In genomic region chr2:36659872-36660312, GRCh38 we compare ENCODE assay signal across 1 cellular context.
A peak's percentile ranks its signal among the peaks of the same experiment; 100 is the strongest.
TF ChIP-seq lines count a peak whose summit lies in the region.

No MANE protein-coding gene starts in this region.

TF ChIP-seq in HepG2, 621 proteins besides CTCF, POLR2A, EP300 and RAD21 (continued from another document and continues in another):
- TF ChIP-seq, protein P1, sequence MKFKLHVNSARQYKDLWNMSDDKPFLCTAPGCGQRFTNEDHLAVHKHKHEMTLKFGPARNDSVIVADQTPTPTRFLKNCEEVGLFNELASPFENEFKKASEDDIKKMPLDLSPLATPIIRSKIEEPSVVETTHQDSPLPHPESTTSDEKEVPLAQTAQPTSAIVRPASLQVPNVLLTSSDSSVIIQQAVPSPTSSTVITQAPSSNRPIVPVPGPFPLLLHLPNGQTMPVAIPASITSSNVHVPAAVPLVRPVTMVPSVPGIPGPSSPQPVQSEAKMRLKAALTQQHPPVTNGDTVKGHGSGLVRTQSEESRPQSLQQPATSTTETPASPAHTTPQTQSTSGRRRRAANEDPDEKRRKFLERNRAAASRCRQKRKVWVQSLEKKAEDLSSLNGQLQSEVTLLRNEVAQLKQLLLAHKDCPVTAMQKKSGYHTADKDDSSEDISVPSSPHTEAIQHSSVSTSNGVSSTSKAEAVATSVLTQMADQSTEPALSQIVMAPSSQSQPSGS (CRISPR knock-in tag; IDR thresholded peaks at IDR 0.05), result no peak
- TF ChIP-seq DPF2 (CRISPR knock-in tag; IDR thresholded peaks at IDR 0.05; ENCODE audit: borderline replicate concordance, low read depth), result peak; percentile 81; the same call in 1 of the 2 replicates
- TF ChIP-seq LCORL (IDR thresholded peaks at IDR 0.05), result no peak
- peak; percentile 84 for TF ChIP-seq LCORL (CRISPR knock-in tag; IDR thresholded peaks at IDR 0.05)
- peak; percentile 20; the same call in 1 of the 2 replicates for TF ChIP-seq YEATS2 (CRISPR knock-in tag; IDR thresholded peaks at IDR 0.05; ENCODE audit: borderline replicate concordance)
- no peak for TF ChIP-seq ZSCAN30 (CRISPR knock-in tag; IDR thresholded peaks at IDR 0.05)
- no peak for TF ChIP-seq ZNF639 (CRISPR knock-in tag; conservative IDR thresholded peaks at IDR 0.05)
- TF ChIP-seq MIXL1 (CRISPR knock-in tag; IDR thresholded peaks at IDR 0.05), result peak; percentile 78; the same call in 1 of the 2 replicates
- TF ChIP-seq ZMYM3 (CRISPR knock-in tag; IDR thresholded peaks at IDR 0.05), result peak; percentile 62; the same call in 1 of the 2 replicates
- TF ChIP-seq ZNF792 (CRISPR knock-in tag; IDR thresholded peaks at IDR 0.05), result peak; percentile 46; the same call in 1 of the 2 replicates
- no peak for TF ChIP-seq ADNP (CRISPR knock-in tag; IDR thresholded peaks at IDR 0.05)
- TF ChIP-seq GFI1 (CRISPR knock-in tag; IDR thresholded peaks at IDR 0.05; ENCODE audit: borderline replicate concordance), result peak; percentile 93
- no peak for TF ChIP-seq ZNF567 (CRISPR knock-in tag; IDR thresholded peaks at IDR 0.05; ENCODE audit: borderline replicate concordance)
- TF ChIP-seq, protein P2, sequence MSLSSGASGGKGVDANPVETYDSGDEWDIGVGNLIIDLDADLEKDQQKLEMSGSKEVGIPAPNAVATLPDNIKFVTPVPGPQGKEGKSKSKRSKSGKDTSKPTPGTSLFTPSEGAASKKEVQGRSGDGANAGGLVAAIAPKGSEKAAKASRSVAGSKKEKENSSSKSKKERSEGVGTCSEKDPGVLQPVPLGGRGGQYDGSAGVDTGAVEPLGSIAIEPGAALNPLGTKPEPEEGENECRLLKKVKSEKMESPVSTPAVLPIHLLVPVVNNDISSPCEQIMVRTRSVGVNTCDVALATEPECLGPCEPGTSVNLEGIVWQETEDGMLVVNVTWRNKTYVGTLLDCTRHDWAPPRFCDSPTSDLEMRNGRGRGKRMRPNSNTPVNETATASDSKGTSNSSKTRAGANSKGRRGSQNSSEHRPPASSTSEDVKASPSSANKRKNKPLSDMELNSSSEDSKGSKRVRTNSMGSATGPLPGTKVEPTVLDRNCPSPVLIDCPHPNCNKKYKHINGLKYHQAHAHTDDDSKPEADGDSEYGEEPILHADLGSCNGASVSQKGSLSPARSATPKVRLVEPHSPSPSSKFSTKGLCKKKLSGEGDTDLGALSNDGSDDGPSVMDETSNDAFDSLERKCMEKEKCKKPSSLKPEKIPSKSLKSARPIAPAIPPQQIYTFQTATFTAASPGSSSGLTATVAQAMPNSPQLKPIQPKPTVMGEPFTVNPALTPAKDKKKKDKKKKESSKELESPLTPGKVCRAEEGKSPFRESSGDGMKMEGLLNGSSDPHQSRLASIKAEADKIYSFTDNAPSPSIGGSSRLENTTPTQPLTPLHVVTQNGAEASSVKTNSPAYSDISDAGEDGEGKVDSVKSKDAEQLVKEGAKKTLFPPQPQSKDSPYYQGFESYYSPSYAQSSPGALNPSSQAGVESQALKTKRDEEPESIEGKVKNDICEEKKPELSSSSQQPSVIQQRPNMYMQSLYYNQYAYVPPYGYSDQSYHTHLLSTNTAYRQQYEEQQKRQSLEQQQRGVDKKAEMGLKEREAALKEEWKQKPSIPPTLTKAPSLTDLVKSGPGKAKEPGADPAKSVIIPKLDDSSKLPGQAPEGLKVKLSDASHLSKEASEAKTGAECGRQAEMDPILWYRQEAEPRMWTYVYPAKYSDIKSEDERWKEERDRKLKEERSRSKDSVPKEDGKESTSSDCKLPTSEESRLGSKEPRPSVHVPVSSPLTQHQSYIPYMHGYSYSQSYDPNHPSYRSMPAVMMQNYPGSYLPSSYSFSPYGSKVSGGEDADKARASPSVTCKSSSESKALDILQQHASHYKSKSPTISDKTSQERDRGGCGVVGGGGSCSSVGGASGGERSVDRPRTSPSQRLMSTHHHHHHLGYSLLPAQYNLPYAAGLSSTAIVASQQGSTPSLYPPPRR (CRISPR knock-in tag; IDR thresholded peaks at IDR 0.05; ENCODE audit: borderline replicate concordance), result peak; percentile 67; the same call in 1 of the 2 replicates
- peak; percentile 94 for TF ChIP-seq RXRB (CRISPR knock-in tag; IDR thresholded peaks at IDR 0.05; ENCODE audit: borderline replicate concordance)
- TF ChIP-seq FOXJ3 (CRISPR knock-in tag; IDR thresholded peaks at IDR 0.05; ENCODE audit: borderline replicate concordance), result no peak; the same call in 1 of the 2 replicates
- TF ChIP-seq TAF1 (CRISPR knock-in tag; IDR thresholded peaks at IDR 0.05), result no peak
- TF ChIP-seq KAT2B (IDR thresholded peaks at IDR 0.05; ENCODE audit: borderline replicate concordance, low read depth, low read length), result no peak
- no peak for TF ChIP-seq AKNA (CRISPR knock-in tag; IDR thresholded peaks at IDR 0.05; ENCODE audit: borderline replicate concordance)
- TF ChIP-seq GABPB1 (CRISPR knock-in tag; IDR thresholded peaks at IDR 0.05), result peak; percentile 31; the same call in 1 of the 2 replicates
- TF ChIP-seq SMARCC2 (IDR thresholded peaks at IDR 0.05), result 0 out of 2 replicates have a peak, but pooled peaks have one; percentile 44
- peak; percentile 69; the same call in 1 of the 2 replicates for TF ChIP-seq ZNF556 (CRISPR knock-in tag; IDR thresholded peaks at IDR 0.05; ENCODE audit: borderline replicate concordance)
- TF ChIP-seq ZNF143 (CRISPR knock-in tag; IDR thresholded peaks at IDR 0.05), result no peak
- peak; percentile 69 for TF ChIP-seq HDAC1 (CRISPR knock-in tag; IDR thresholded peaks at IDR 0.05)
- no peak for TF ChIP-seq ZNF777 (CRISPR knock-in tag; IDR thresholded peaks at IDR 0.05)
- TF ChIP-seq ZNF879 (CRISPR knock-in tag; IDR thresholded peaks at IDR 0.05), result no peak
- TF ChIP-seq ZMYM4 (CRISPR knock-in tag; IDR thresholded peaks at IDR 0.05), result peak; percentile 77
- peak; percentile 79 for TF ChIP-seq BCL6 (CRISPR knock-in tag; IDR thresholded peaks at IDR 0.05)
- TF ChIP-seq TBP (CRISPR knock-in tag; IDR thresholded peaks at IDR 0.05), result no peak
- TF ChIP-seq ZNF512B (CRISPR knock-in tag; IDR thresholded peaks at IDR 0.05; ENCODE audit: borderline replicate concordance), result no peak
- TF ChIP-seq ZNF564 (CRISPR knock-in tag; IDR thresholded peaks at IDR 0.05), result no peak
- no peak for TF ChIP-seq ZBTB34 (CRISPR knock-in tag; IDR thresholded peaks at IDR 0.05)
- no peak for TF ChIP-seq SPEN (CRISPR knock-in tag; IDR thresholded peaks at IDR 0.05; ENCODE audit: low read depth)
- TF ChIP-seq CEBPG (CRISPR knock-in tag; IDR thresholded peaks at IDR 0.05), result peak; percentile 76; the same call in 1 of the 2 replicates
- TF ChIP-seq ZSCAN31 (CRISPR knock-in tag; IDR thresholded peaks at IDR 0.05; ENCODE audit: low read depth), result no peak
- TF ChIP-seq CBFB (CRISPR knock-in tag; IDR thresholded peaks at IDR 0.05), result no peak
- TF ChIP-seq ZNF839 (CRISPR knock-in tag; IDR thresholded peaks at IDR 0.05; ENCODE audit: borderline replicate concordance), result no peak
- no peak for TF ChIP-seq ZNF850 (CRISPR knock-in tag; conservative IDR thresholded peaks at IDR 0.05)
- no peak; the same call in 1 of the 2 replicates for TF ChIP-seq ARID4A (CRISPR knock-in tag; IDR thresholded peaks at IDR 0.05; ENCODE audit: borderline replicate concordance)
- TF ChIP-seq SKI (IDR thresholded peaks at IDR 0.05; ENCODE audit: partially characterized antibody), result no peak
- 0 out of 2 replicates have a peak, but pooled peaks have one; percentile 10 for TF ChIP-seq ZNF205 (CRISPR knock-in tag; IDR thresholded peaks at IDR 0.05)
